Comparison of ENCODE assay signal across 8 cellular contexts in the genomic region with DNA sequence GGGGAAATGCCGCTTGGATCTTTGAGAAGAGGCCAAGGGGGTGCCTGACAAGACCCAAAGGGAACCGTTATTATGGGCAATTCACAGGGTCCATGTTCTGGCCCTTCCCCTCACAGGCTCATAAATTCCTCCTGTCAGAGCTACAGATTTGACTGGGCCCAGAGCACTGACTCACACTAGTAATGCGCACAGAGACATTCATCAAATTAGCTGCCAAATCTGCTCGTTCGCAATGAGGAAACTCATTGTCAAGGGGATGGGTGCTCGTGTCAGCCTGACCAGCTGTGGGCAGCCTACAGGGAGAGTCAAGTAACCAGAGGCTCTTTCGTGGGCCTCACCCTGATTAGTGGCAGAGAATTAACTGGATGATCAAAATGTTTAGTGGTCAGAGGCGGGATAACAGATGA.
A peak's percentile ranks its signal among the peaks of the same experiment; 100 is the strongest.
DNase-seq lines count a peak whose midpoint lies in the region; ATAC-seq lines count a peak whose summit lies in the region.

No MANE protein-coding gene starts in this region.

- H3K4me1 ChIP-seq in mesenchymal stem cell (ENCODE audit: control insufficient read depth, insufficient read depth, low read depth, low read length) = peaks cover 11% of the 10 kb centered on the region
- H3K4me1 ChIP-seq in mesendoderm (ENCODE audit: control insufficient read depth, low read depth, low read length) = no peaks in the 10 kb centered on the region

- no peak overlapping the region for H2AFZ ChIP-seq in mesenchymal stem cell (ENCODE audit: low read depth, low read length)

- H2BK15ac ChIP-seq in mesenchymal stem cell (ENCODE audit: low read depth, poor library complexity, severe bottlenecking) (no peak overlapping the region), mesendoderm (replicated peaks; ENCODE audit: low read depth) (no peak overlapping the region)

- H3K9ac ChIP-seq in mesenchymal stem cell (ENCODE audit: low read length) (peak overlapping the region; percentile 82), mesendoderm (ENCODE audit: low read length) (no peak overlapping the region)

- POLR2A ChIA-PET in naive thymus-derived CD8-positive, alpha-beta T cell (lab: Charles Lee) = no interaction called here

- H3K36me3 ChIP-seq in mesenchymal stem cell (ENCODE audit: control insufficient read depth in 1 of 2, insufficient read depth in 2 of 2, low read depth in 1 of 2, low read length in 2 of 2) (no peaks in the 10 kb centered on the region), mesendoderm (ENCODE audit: control insufficient read depth, insufficient read depth, low read length) (no peaks in the 10 kb centered on the region)

- peaks cover 0 to 3% (median 0%) of the 10 kb centered on the region in 5 donors for H3K27me3 Mint-ChIP-seq in naive thymus-derived CD8-positive, alpha-beta T cell

- WGBS in mesenchymal stem cell = 4% methylated on average over 8 of the region's 8 CpGs
- no CpG with 5 or more reads among the region's 8 CpGs for WGBS in mesendoderm (ENCODE audit: extremely low coverage, insufficient coverage, low lambda C conversion rate)

- no peak overlapping the region for H4K5ac ChIP-seq in mesendoderm (ENCODE audit: low read length)

- no peaks in the 10 kb centered on the region for H3K4me1 Mint-ChIP-seq in naive thymus-derived CD8-positive, alpha-beta T cell

- H4K8ac ChIP-seq in mesenchymal stem cell (ENCODE audit: low read length) = peak overlapping the region; percentile 90
- no peak overlapping the region for H4K8ac ChIP-seq in mesendoderm (ENCODE audit: low read depth, low read length)

- H3K14ac ChIP-seq in mesenchymal stem cell (ENCODE audit: low read length in 2 of 2) = no peak overlapping the region

- H3K79me1 ChIP-seq in mesenchymal stem cell (replicated peaks; ENCODE audit: low read length, poor library complexity, severe bottlenecking) = no peaks in the 10 kb centered on the region
- no peaks in the 10 kb centered on the region for H3K79me1 ChIP-seq in mesendoderm (ENCODE audit: low read length)

- H2BK5ac ChIP-seq in mesenchymal stem cell (ENCODE audit: low read depth, low read length, poor library complexity, severe bottlenecking) (no peak overlapping the region), mesendoderm (ENCODE audit: low read length) (no peak overlapping the region)

- DNase-seq in SK-MEL-5 (ENCODE audit: low read depth, low spot score) = peak; percentile 48
- peak; percentile 91 for DNase-seq in mesenchymal stem cell
- DNase-seq in GM19238 (ENCODE audit: insufficient read length, low spot score) = no peak
- DNase-seq in mesendoderm = no peak
- DNase-seq in naive thymus-derived CD8-positive, alpha-beta T cell = no peak
- DNase-seq in COR-L47 (lab: John Stamatoyannopoulos, UW) = no peak

- H2BK120ac ChIP-seq in mesenchymal stem cell (ENCODE audit: low read depth, low read length) (peak overlapping the region; percentile 82), mesendoderm (ENCODE audit: low read depth, low read length) (no peak overlapping the region)

- no peak overlapping the region for H3K27ac Mint-ChIP-seq in naive thymus-derived CD8-positive, alpha-beta T cell

- peaks cover 0 to 12% (median 0%) of the 10 kb centered on the region in 9 donors for H3K9me3 Mint-ChIP-seq in naive thymus-derived CD8-positive, alpha-beta T cell

- H3K4me2 ChIP-seq in mesenchymal stem cell (ENCODE audit: low read length, poor library complexity, severe bottlenecking) (no peak overlapping the region), mesendoderm (ENCODE audit: low read length) (no peak overlapping the region)

- H2BK12ac ChIP-seq in mesenchymal stem cell (ENCODE audit: low read length in 2 of 2) = peak overlapping the region; percentile 45 to 96

- in situ Hi-C loops in SK-MEL-5 (cut with HindIII; ENCODE audit: low pct_unique_long_range_greater_than_20kb, low sequenced_read_pairs) = no loop called here

- no peak overlapping the region for H3K56ac ChIP-seq in mesendoderm (ENCODE audit: low read length)

- H3K4me3 ChIP-seq in mesenchymal stem cell (ENCODE audit: insufficient read depth in 1 of 2, low read depth in 1 of 2, low read length in 2 of 2) (peak overlapping the region in 1 of 2 experiments; percentile 36), mesendoderm (ENCODE audit: low read length) (no peak overlapping the region)

- no peak overlapping the region for H3K4me3 Mint-ChIP-seq in naive thymus-derived CD8-positive, alpha-beta T cell

- peak overlapping the region; percentile 96 for H4K91ac ChIP-seq in mesenchymal stem cell (ENCODE audit: low read length)

- H3K4ac ChIP-seq in mesenchymal stem cell (ENCODE audit: low read depth in 1 of 2, low read length in 2 of 2) (peak overlapping the region; percentile 73 to 96), mesendoderm (ENCODE audit: low read depth, low read length) (no peak overlapping the region)

- H3K36me3 Mint-ChIP-seq in naive thymus-derived CD8-positive, alpha-beta T cell = no peaks in the 10 kb centered on the region

- H2AK5ac ChIP-seq in mesenchymal stem cell (ENCODE audit: low read length, severe bottlenecking) (peak overlapping the region; percentile 60), mesendoderm (ENCODE audit: low read length) (no peak overlapping the region)

- H3K23ac ChIP-seq in mesenchymal stem cell (ENCODE audit: low read length in 2 of 2) = no peak overlapping the region
- no peak overlapping the region for H3K23ac ChIP-seq in mesendoderm (ENCODE audit: low read length)

- H3K27me3 ChIP-seq in mesenchymal stem cell (ENCODE audit: control insufficient read depth in 1 of 2, insufficient read depth in 1 of 2, low read length in 2 of 2) (no peaks in the 10 kb centered on the region), mesendoderm (ENCODE audit: insufficient read depth, low read length, poor library complexity) (no peaks in the 10 kb centered on the region)

- H3K18ac ChIP-seq in mesenchymal stem cell (ENCODE audit: low read depth in 1 of 2, low read length in 2 of 2) = peak overlapping the region; percentile 65 to 98
- H3K18ac ChIP-seq in mesendoderm (ENCODE audit: low read length) = no peak overlapping the region

- no peaks in the 10 kb centered on the region for H3K9me3 ChIP-seq in mesenchymal stem cell (ENCODE audit: control insufficient read depth, low read length)

- peak; percentile 11 for ATAC-seq in GM18873 (IDR thresholded peaks at IDR 0.05; ENCODE audit: low FRiP score, unreplicated experiment)
- ATAC-seq in HG02884 (IDR thresholded peaks at IDR 0.05; ENCODE audit: unreplicated experiment) = peak; percentile 21
- ATAC-seq in naive thymus-derived CD8-positive, alpha-beta T cell = no peak

- H3K27ac ChIP-seq in mesenchymal stem cell (ENCODE audit: low read length, poor library complexity, severe bottlenecking) (peak overlapping the region; percentile 11), mesendoderm (ENCODE audit: low read depth, low read length) (no peak overlapping the region)

- H3K79me2 ChIP-seq in mesendoderm (ENCODE audit: control insufficient read depth, insufficient read depth, low read length) = no peaks in the 10 kb centered on the region

Comparison
In these comparisons a context has a peak if more than half of its experiments do, and no peak if none do; other contexts are left out.
1. ATAC-seq: peak in GM18873 (single experiment) and HG02884 (single experiment); none in naive thymus-derived CD8-positive, alpha-beta T cell (0 of 2).
2. DNase-seq: peak in SK-MEL-5 (single experiment) and mesenchymal stem cell (single experiment); none in GM19238 (single experiment), mesendoderm (single experiment), naive thymus-derived CD8-positive, alpha-beta T cell (0 of 10) and COR-L47 (single experiment).